In genomic region chr20:17611540-17612286, GRCh38 we compare ENCODE assay signal across 8 cellular contexts. TPM values are rescaled to one million over a fixed set of nuclear protein-coding genes. Genes with fewer than 3 reads are reported as not detected.
A peak's percentile ranks its signal among the peaks of the same experiment; 100 is the strongest.
DNase-seq lines count a peak whose midpoint lies in the region; ATAC-seq, FAIRE-seq and TF ChIP-seq lines count a peak whose summit lies in the region.

No MANE protein-coding gene starts in this region.

- intact Hi-C loops in left lung (cut with DNase I), result loop anchor here in 1 of 2 donors (10.0 kb wide), 1 partner anchor 77 kb away; the partner anchor contains the start of gene BFSP1

- no peak for TF ChIP-seq CTCF in left lung (IDR thresholded peaks at IDR 0.05)

- H3K27ac ChIP-seq in angular gyrus (ENCODE audit: low read depth, low read length) (peak overlapping the region; percentile 27), left lung (peak overlapping the region; percentile 51 to 58)

- peak; percentile 9 to 43 for DNase-seq in activated CD4-positive, alpha-beta T cell treated with anti-CD3 and anti-CD28 coated beads, Interleukin-2, amount 50 U/mL, for 48 hours
- DNase-seq in activated CD4-positive, alpha-beta T cell treated with anti-CD3 and anti-CD28 coated beads for 1 hour, result no peak
- DNase-seq in left lung (peak in 1 of 2 donors; percentile 80), urothelium cell line (ENCODE audit: low spot score) (peak; percentile 18), NCI-H2171 (lab: John Stamatoyannopoulos, UW) (no peak), NCI-H524 treated with DMSO at 0.1 percent for 48 hours (lab: John Stamatoyannopoulos, UW) (no peak)

- peaks cover 0 to 84% of the 10 kb centered on the region in 2 donors for H3K36me3 ChIP-seq in left lung

- H3K4me1 ChIP-seq in left lung, result peaks cover 3 to 40% of the 10 kb centered on the region in 2 donors

- H3K27me3 ChIP-seq in left lung, result no peaks in the 10 kb centered on the region

- FAIRE-seq in urothelium cell line (lab: Jason Lieb, UNC), result no peak

- H3K4me3 ChIP-seq in left lung, result no peak overlapping the region

- ATAC-seq in left lung (peak; percentile 8), GM21619 (IDR thresholded peaks at IDR 0.05; ENCODE audit: unreplicated experiment) (no peak)

- H3K9me3 ChIP-seq in left lung, result no peaks in the 10 kb centered on the region

RNA-seq across cellular contexts. Expression of gene DSTN, which starts 41.8 kb away (rescaled TPM):
- 100 to 1,000 TPM; 504 to 551 TPM for total RNA-seq in left lung

Comparison
In these comparisons a context has a peak if more than half of its experiments do, and no peak if none do; other contexts are left out.
1. DNase-seq: peak in activated CD4-positive, alpha-beta T cell treated with anti-CD3 and anti-CD28 coated beads, Interleukin-2, amount 50 U/mL, for 48 hours (2 of 2) and urothelium cell line (single experiment); none in activated CD4-positive, alpha-beta T cell treated with anti-CD3 and anti-CD28 coated beads for 1 hour (single experiment), NCI-H2171 (single experiment) and NCI-H524 treated with DMSO at 0.1 percent for 48 hours (single experiment).